1 cellular context compared by ENCODE assay signal in genomic region chr1:236083650-236084385, GRCh38.
TF ChIP-seq lines count a peak whose summit lies in the region.

No MANE protein-coding gene starts in this region.

TF ChIP-seq in SK-N-SH, 30 proteins besides CTCF, POLR2A, EP300 and RAD21 (continued from another document):
- TF ChIP-seq IRF3 (IDR thresholded peaks at IDR 0.05; ENCODE audit: low read depth, low read length) (no peak), FOSL2 (IDR thresholded peaks at IDR 0.05; ENCODE audit: borderline replicate concordance, low read depth) (no peak), FOXM1 (IDR thresholded peaks at IDR 0.05; ENCODE audit: low read depth) (no peak), ELF1 (IDR thresholded peaks at IDR 0.05) (no peak), GABPA (IDR thresholded peaks at IDR 0.05; ENCODE audit: low read depth) (no peak), USF1 (IDR thresholded peaks at IDR 0.05; ENCODE audit: borderline replicate concordance, low read depth) (no peak), POLR2AphosphoS5 (IDR thresholded peaks at IDR 0.05; ENCODE audit: low read depth, low read length) (no peak), NRF1 (IDR thresholded peaks at IDR 0.05; ENCODE audit: low read depth, low read length) (no peak)
TF ChIP-seq in SK-N-SH: peak in this region for 0.
